In genomic region chr1:9293241-9293511, GRCh38 we compare ENCODE assay signal across 10 cellular contexts. TPM values are rescaled to one million over a fixed set of nuclear protein-coding genes. Genes with fewer than 3 reads are reported as not detected.
DNase-seq lines count a peak whose midpoint lies in the region; ATAC-seq and TF ChIP-seq lines count a peak whose summit lies in the region.
"Had no signal": no experiment of that assay in that cellular context is flagged by ENCODE, and none has a peak within 500 bp of the region (broad histone marks: within the 10 kb centered on the region; RNA-seq: fewer than 3 reads in every experiment).

No MANE protein-coding gene starts in this region.

- H3K4me3 ChIP-seq in GM06990 (replicated peaks; ENCODE audit: low read depth, low read length) (peak overlapping the region; percentile 65), PC-9 (peak overlapping the region; percentile 83; the same call in 1 of the 2 replicates), gastrocnemius medialis (peak overlapping the region; percentile 63 to 98 (median 86))

- peak overlapping the region; percentile 87; the same call in 1 of the 2 replicates for H3K4me2 ChIP-seq in PC-9

- ATAC-seq in foreskin keratinocyte (no peak), gastrocnemius medialis (no peak)

- no TSS peak for BruUV-seq in PC-9 (replicated peaks; lab: Mats Ljungman, UMichigan)

- no peaks in the 10 kb centered on the region for H3K36me3 ChIP-seq in GM06990 (ENCODE audit: control insufficient read depth, insufficient read depth, low read length)
- no peaks in the 10 kb centered on the region for H3K36me3 ChIP-seq in PC-9 (ENCODE audit: low read depth)
- H3K36me3 ChIP-seq in gastrocnemius medialis: no peaks in the 10 kb centered on the region

- no peaks in the 10 kb centered on the region for H4K20me1 ChIP-seq in PC-9 (ENCODE audit: insufficient read depth)

- H3K9me2 ChIP-seq in PC-9 (ENCODE audit: insufficient read depth): no peaks in the 10 kb centered on the region

- peaks cover 44% of the 10 kb centered on the region for H3K4me1 ChIP-seq in PC-9 (replicated peaks; ENCODE audit: insufficient read depth)
- peaks cover 19% of the 10 kb centered on the region for H3K4me1 ChIP-seq in foreskin keratinocyte
- peaks cover 18 to 43% of the 10 kb centered on the region in 2 donors for H3K4me1 ChIP-seq in gastrocnemius medialis

- no peak overlapping the region for H3K27ac Mint-ChIP-seq in progenitor cell of endocrine pancreas
- H3K27ac Mint-ChIP-seq: HFFc6 had no signal

- POLR2A ChIA-PET in PC-9 (lab: Charles Lee; ENCODE audit: unreplicated experiment): no interaction called here

- peaks cover 4% of the 10 kb centered on the region for H3K9me3 Mint-ChIP-seq in progenitor cell of endocrine pancreas (ENCODE audit: low read depth)

- DNase-seq in GM06990 (ENCODE audit: extremely low read depth, insufficient read length) (no peak), PC-9 (no peak), foreskin keratinocyte (no peak), gastrocnemius medialis (no peak), progenitor cell of endocrine pancreas (ENCODE audit: low spot score, unreplicated experiment) (no peak)
- DNase-seq in stimulated activated CD4-positive, alpha-beta T cell treated with anti-CD3 and anti-CD28 coated beads, Interleukin-4, amount 100 ng/mL, for 1 hour: no peak
- no peak for DNase-seq in stimulated activated CD4-positive, alpha-beta T cell treated with anti-CD3 and anti-CD28 coated beads, Interleukin-12 subunit alpha, Interleukin-12 subunit beta, amount 100 ng/mL, for 4 hours
- DNase-seq in stimulated activated CD4-positive, alpha-beta T cell treated with anti-CD3 and anti-CD28 coated beads, Interleukin-15, amount 100 ng/mL, for 24 hours: no peak
- DNase-seq: NCI-H2081 treated with DMSO at 0.1 percent for 48 hours had no signal

- intact Hi-C loops in PC-9 (cut with micrococcal nuclease; ENCODE audit: unreplicated experiment): loop anchor here (5.0 kb wide), 3 partner anchors 59 to 179 kb away; no protein-coding TSS in a partner anchor
- intact Hi-C loops in gastrocnemius medialis (cut with DNase I; ENCODE audit: low total_unique reads): loop anchor here (5.0 kb wide), 1 partner anchor 69 kb away; no protein-coding TSS in a partner anchor

- peaks cover 16% of the 10 kb centered on the region for H3F3A ChIP-seq in PC-9 (ENCODE audit: insufficient read depth, low read depth)

- H3K79me2 ChIP-seq in PC-9 (ENCODE audit: low read depth): peaks cover 47% of the 10 kb centered on the region

- peaks cover 5% of the 10 kb centered on the region for H3K27me3 Mint-ChIP-seq in progenitor cell of endocrine pancreas

- H2AFZ ChIP-seq in PC-9: no peak overlapping the region

- TF ChIP-seq POLR2A in gastrocnemius medialis (IDR thresholded peaks at IDR 0.05): no peak

- H3K27ac ChIP-seq in PC-9 (no peak overlapping the region; the same call in 1 of the 2 replicates), foreskin keratinocyte (peak overlapping the region; percentile 82), gastrocnemius medialis (peak overlapping the region; percentile 80 to 95 (median 90))

- in situ Hi-C loops in gastrocnemius medialis (cut with MboI; ENCODE audit: low sequenced_read_pairs in 4 of 4): no loop called here

- CTCF ChIA-PET in PC-9 (lab: Charles Lee): no interaction called here

- no peak for TF ChIP-seq CTCF in GM06990 (IDR thresholded peaks at IDR 0.05; ENCODE audit: insufficient read depth, low read length, poor library complexity, severe bottlenecking)
- no peak for TF ChIP-seq CTCF in PC-9 (conservative IDR thresholded peaks at IDR 0.05)
- TF ChIP-seq CTCF in foreskin keratinocyte (conservative IDR thresholded peaks at IDR 0.05): no peak
- no peak for TF ChIP-seq CTCF in gastrocnemius medialis (IDR thresholded peaks at IDR 0.05 in 4 of 5, conservative IDR thresholded peaks at IDR 0.05 in 1 of 5)
- no peak for TF ChIP-seq CTCF in progenitor cell of endocrine pancreas (IDR thresholded peaks at IDR 0.05; ENCODE audit: unreplicated experiment)

- no peak overlapping the region for H3K4me3 Mint-ChIP-seq in progenitor cell of endocrine pancreas (ENCODE audit: low read depth)

- H3K9me3 ChIP-seq in PC-9 (ENCODE audit: insufficient read depth, low read depth) (no peaks in the 10 kb centered on the region; the same call in 1 of the 2 replicates), gastrocnemius medialis (peaks cover 0 to 3% (median 0%) of the 10 kb centered on the region in 3 donors)

- H3K4me1 Mint-ChIP-seq in progenitor cell of endocrine pancreas (ENCODE audit: low read depth): peaks cover 2% of the 10 kb centered on the region

- H3K27me3 ChIP-seq in GM06990 (replicated peaks; ENCODE audit: control insufficient read depth, insufficient read depth, low read length) (no peaks in the 10 kb centered on the region), PC-9 (ENCODE audit: insufficient read depth, low read depth) (no peaks in the 10 kb centered on the region), foreskin keratinocyte (no peaks in the 10 kb centered on the region), gastrocnemius medialis (no peaks in the 10 kb centered on the region)

- H3K36me3 Mint-ChIP-seq in progenitor cell of endocrine pancreas (ENCODE audit: insufficient read depth): peaks cover 2% of the 10 kb centered on the region

RNA-seq across cellular contexts. Expression of gene SPSB1, which starts 0.5 kb away (rescaled TPM):
- total RNA-seq in PC-9 (2021): 27.9 and 33.8 TPM in 2 replicates
- 10.3 and 12.9 TPM in 2 replicates for total RNA-seq in foreskin keratinocyte
- polyA plus RNA-seq in foreskin keratinocyte: 11.6 and 12.5 TPM in 2 replicates
- 100 to 1,000 TPM in 1 of 4 donors, 10 to 100 TPM in 3; 40.4 to 161 (median 56.6) TPM for total RNA-seq in gastrocnemius medialis
- total RNA-seq in progenitor cell of endocrine pancreas: 5.5 and 6.6 TPM in 2 replicates

RNA-seq across cellular contexts. Expression of gene H6PD, which starts 58.6 kb away (rescaled TPM):
- total RNA-seq in PC-9 (2021) (31.1 and 43.9 TPM in 2 replicates), foreskin keratinocyte (5.0 and 8.7 TPM in 2 replicates), gastrocnemius medialis (10 to 100 TPM; 37.3 to 65.1 (median 44.4) TPM), progenitor cell of endocrine pancreas (36.0 and 36.2 TPM in 2 replicates)
- polyA plus RNA-seq in foreskin keratinocyte: 1.8 and 2.9 TPM in 2 replicates
